Comparison of ENCODE assay signal across 23 cellular contexts in the genomic region with DNA sequence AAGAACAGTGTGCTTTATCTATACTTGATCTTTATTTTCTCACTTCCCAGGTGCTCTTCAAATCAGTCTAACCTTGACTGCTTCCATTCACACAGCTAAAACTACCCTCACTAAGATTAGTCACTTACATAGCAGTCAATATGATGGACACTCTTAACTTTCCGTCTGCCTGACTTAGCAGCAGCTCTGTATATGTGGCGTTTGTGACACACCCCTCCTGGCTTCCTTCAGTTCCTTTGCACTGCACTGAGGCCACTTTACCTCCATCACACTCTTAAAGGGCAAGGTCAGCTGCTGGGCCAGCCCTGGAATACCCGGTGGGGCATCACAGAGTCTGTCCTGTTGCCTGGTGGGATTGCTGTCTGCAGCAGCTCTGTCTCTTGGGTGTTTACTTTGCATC. TPM values are rescaled to one million over a fixed set of nuclear protein-coding genes. Genes with fewer than 3 reads are reported as not detected.
A peak's percentile ranks its signal among the peaks of the same experiment; 100 is the strongest.
DNase-seq lines count a peak whose midpoint lies in the region; ATAC-seq and TF ChIP-seq lines count a peak whose summit lies in the region.
"Had no signal": no experiment of that assay in that cellular context is flagged by ENCODE, and none has a peak within 500 bp of the region (broad histone marks: within the 10 kb centered on the region; RNA-seq: fewer than 3 reads in every experiment).

No MANE protein-coding gene starts in this region.

- H2AK5ac ChIP-seq in H9 (ENCODE audit: insufficient read length, low read length), result no peak overlapping the region

- no peak overlapping the region for H2BK120ac ChIP-seq in H9 (ENCODE audit: low read depth, low read length, poor library complexity, severe bottlenecking)

- no peaks in the 10 kb centered on the region for H3K9me3 ChIP-seq in H9 (ENCODE audit: control insufficient read depth, low read depth, low read length)
- H3K9me3 ChIP-seq: BLaER1 treated with 17β-estradiol and CSF1 and Interleukin-3, amounts not matched to agents 10 nM and 100 nM had no signal

- H3K14ac ChIP-seq in H9 (ENCODE audit: insufficient read depth, low read length), result no peak overlapping the region

- peak overlapping the region; percentile 55 for H2BK12ac ChIP-seq in H9 (ENCODE audit: insufficient read length, low read depth, low read length)

- peak; percentile 14 for DNase-seq in NK-92 treated with Interleukin-12 subunit alpha and Interleukin-12 subunit beta, amount 100 ng/mL, for 24 hours (lab: John Stamatoyannopoulos, UW)
- DNase-seq in NK-92 (lab: John Stamatoyannopoulos, UW; ENCODE audit: unreplicated experiment) (no peak), H9 (no peak), retina (peak; percentile 50), CD14-positive monocyte (ENCODE audit: low spot score) (no peak), SW 1271 (lab: John Stamatoyannopoulos, UW) (no peak)
- no peak for DNase-seq in effector memory CD8-positive, alpha-beta T cell
- DNase-seq: 8988T, DMS53, GDM1, HCEC 1CT, NCI-H1694, NCI-H2081, NCI-H2171, NCI-H345, NCI-H774, PC-9, RPMI8226, SHP77 had no signal

- no peaks in the 10 kb centered on the region for H3K9me3 Mint-ChIP-seq in H9
- H3K9me3 Mint-ChIP-seq in effector memory CD8-positive, alpha-beta T cell, result no peaks in the 10 kb centered on the region
- H3K9me3 Mint-ChIP-seq in CD14-positive monocyte, result peaks cover 0 to 2% (median 0%) of the 10 kb centered on the region in 7 donors
- H3K9me3 Mint-ChIP-seq: GM23338 had no signal

- TF ChIP-seq CTCF in H9 (conservative IDR thresholded peaks at IDR 0.05) (no peak), CD14-positive monocyte (IDR thresholded peaks at IDR 0.05) (no peak)

- H3K18ac ChIP-seq in H9 (ENCODE audit: insufficient read length, low read depth, low read length), result no peak overlapping the region

- H3K79me2 ChIP-seq in H9 (ENCODE audit: insufficient read depth, low read length), result no peaks in the 10 kb centered on the region

- H4K20me1 ChIP-seq in H9 (ENCODE audit: control insufficient read depth, insufficient read depth, insufficient read length), result no peaks in the 10 kb centered on the region
- H4K20me1 ChIP-seq: BLaER1 treated with 17β-estradiol and CSF1 and Interleukin-3, amounts not matched to agents 10 nM and 100 nM had no signal

- H3K36me3 Mint-ChIP-seq in H9 (ENCODE audit: insufficient read depth in 1 of 3, low read depth in 3 of 3) (peaks cover 0 to 3% (median 0%) of the 10 kb centered on the region in 3 experiments; a peak in 1 of 7 replicates), CD14-positive monocyte (peaks cover 0 to 4% of the 10 kb centered on the region in 2 donors)
- H3K36me3 Mint-ChIP-seq in effector memory CD8-positive, alpha-beta T cell (ENCODE audit: insufficient read depth), result peaks cover 3% of the 10 kb centered on the region

- no peak overlapping the region for H4K8ac ChIP-seq in H9 (replicated peaks; ENCODE audit: insufficient read length, low read depth, low read length)

- no peak overlapping the region for H3K23ac ChIP-seq in H9 (ENCODE audit: insufficient read length, low read depth, low read length)

- no peak overlapping the region for H4K91ac ChIP-seq in H9 (ENCODE audit: insufficient read length, low read depth, low read length)

- H3K23me2 ChIP-seq in H9 (ENCODE audit: insufficient read length, low read depth, low read length, poor library complexity, severe bottlenecking), result no peaks in the 10 kb centered on the region

- H2BK5ac ChIP-seq in H9 (ENCODE audit: insufficient read length, low read length), result no peak overlapping the region

- H2AFZ ChIP-seq in H9 (ENCODE audit: low read length), result no peak overlapping the region
- H2AFZ ChIP-seq: GM23338, PC-9 had no signal

- H3K4me3 Mint-ChIP-seq in H9 (no peak overlapping the region), CD14-positive monocyte (no peak overlapping the region)
- H3K4me3 Mint-ChIP-seq in effector memory CD8-positive, alpha-beta T cell, result no peak overlapping the region
- H3K4me3 Mint-ChIP-seq: GM23338 had no signal

- no peak overlapping the region for H3K56ac ChIP-seq in H9 (ENCODE audit: insufficient read length, low read depth, low read length)

- ATAC-seq in effector memory CD8-positive, alpha-beta T cell (replicated peaks), result peak; percentile 18
- no peak for ATAC-seq in HG03439 (IDR thresholded peaks at IDR 0.05; ENCODE audit: unreplicated experiment)
- ATAC-seq: GM23338 had no signal

- no peak overlapping the region for H3K4me2 ChIP-seq in H9 (ENCODE audit: insufficient read depth, insufficient read length, low read length)
- H3K4me2 ChIP-seq: GM23338, PC-9 had no signal

- no peak overlapping the region for H3K27ac ChIP-seq in H9 (ENCODE audit: insufficient read length, low read depth, low read length)
- H3K27ac ChIP-seq: BLaER1 treated with 17β-estradiol and CSF1 and Interleukin-3, amounts not matched to agents 10 nM and 100 nM; PC-9; SK-N-MC had no signal

- no peaks in the 10 kb centered on the region for H3K4me1 ChIP-seq in H9 (ENCODE audit: insufficient read depth, low read length)

- H3K4ac ChIP-seq in H9 (ENCODE audit: low read depth, low read length), result no peak overlapping the region

- H3K4me1 Mint-ChIP-seq in H9 (no peaks in the 10 kb centered on the region), CD14-positive monocyte (no peaks in the 10 kb centered on the region)
- peaks cover 3 to 4% of the 10 kb centered on the region in 2 donors for H3K4me1 Mint-ChIP-seq in effector memory CD8-positive, alpha-beta T cell (ENCODE audit: low read depth in 2 of 2)
- H3K4me1 Mint-ChIP-seq: GM23338 had no signal

- no peak overlapping the region for H3T11ph ChIP-seq in H9 (ENCODE audit: low read length)

- no peak overlapping the region for H2BK15ac ChIP-seq in H9 (ENCODE audit: low read depth, low read length)

- H3K27me3 ChIP-seq in H9 (ENCODE audit: insufficient read depth, low read length), result no peaks in the 10 kb centered on the region
- H3K27me3 ChIP-seq: BLaER1 treated with 17β-estradiol and CSF1 and Interleukin-3, amounts not matched to agents 10 nM and 100 nM had no signal

- no CpG with 5 or more reads among the region's 3 CpGs for WGBS in H9 (ENCODE audit: extremely low coverage, insufficient read length, low lambda C conversion rate)

- intact Hi-C loops in CD14-positive monocyte (cut with micrococcal nuclease), result no loop called here

- no peak overlapping the region for H3K9ac ChIP-seq in H9 (ENCODE audit: extremely low read depth, insufficient read length, low read length)
- H3K9ac ChIP-seq: BLaER1 treated with 17β-estradiol and CSF1 and Interleukin-3, amounts not matched to agents 10 nM and 100 nM had no signal

- H4K5ac ChIP-seq in H9 (ENCODE audit: insufficient read length, low read depth, low read length), result no peak overlapping the region

- no peak overlapping the region for H3K27ac Mint-ChIP-seq in H9
- H3K27ac Mint-ChIP-seq in effector memory CD8-positive, alpha-beta T cell, result no peak overlapping the region
- H3K27ac Mint-ChIP-seq in CD14-positive monocyte, result no peak overlapping the region
- H3K27ac Mint-ChIP-seq: GM23338 had no signal

- no peaks in the 10 kb centered on the region for H3K27me3 Mint-ChIP-seq in H9 (ENCODE audit: low read depth)
- H3K27me3 Mint-ChIP-seq in effector memory CD8-positive, alpha-beta T cell, result no peaks in the 10 kb centered on the region
- peaks cover 0 to 1% (median 0%) of the 10 kb centered on the region in 3 donors for H3K27me3 Mint-ChIP-seq in CD14-positive monocyte (ENCODE audit: low read depth in 3 of 3)

- H3K79me1 ChIP-seq in H9 (ENCODE audit: insufficient read depth, low read depth, low read length, poor library complexity, severe bottlenecking), result no peaks in the 10 kb centered on the region

- no peak overlapping the region for H2BK20ac ChIP-seq in H9 (ENCODE audit: low read depth, low read length, poor library complexity, severe bottlenecking)

RNA-seq across cellular contexts. Expression of a gene that starts 35.6 kb away (rescaled TPM):
- 1.2 and 1.6 TPM in 2 replicates for total RNA-seq in H9 (2021)
- polyA plus RNA-seq in CD14-positive monocyte, result not detected

Comparison
In these comparisons a context has a peak if more than half of its experiments do, and no peak if none do; other contexts are left out.
1. DNase-seq: peak in NK-92 treated with Interleukin-12 subunit alpha and Interleukin-12 subunit beta, amount 100 ng/mL, for 24 hours (single experiment) and retina (single experiment); none in NK-92 (single experiment), H9 (single experiment), effector memory CD8-positive, alpha-beta T cell (0 of 3), CD14-positive monocyte (single experiment) and SW 1271 (0 of 2).